Comparison of ENCODE assay signal across 9 cellular contexts in genomic region chr17:42843358-42843934, GRCh38. TPM values are rescaled to one million over a fixed set of nuclear protein-coding genes. Genes with fewer than 3 reads are reported as not detected.
DNase-seq lines count a peak whose midpoint lies in the region; ATAC-seq and FAIRE-seq lines count a peak whose summit lies in the region.
"Had no signal": no experiment of that assay in that cellular context is flagged by ENCODE, and none has a peak within 500 bp of the region (broad histone marks: within the 10 kb centered on the region; RNA-seq: fewer than 3 reads in every experiment).

No MANE protein-coding gene starts in this region.

- H3K27ac Mint-ChIP-seq in activated CD4-positive, alpha-beta T cell treated with anti-CD3 and anti-CD28 coated beads for 36 hours, result no peak overlapping the region
- H3K27ac Mint-ChIP-seq: activated naive CD8-positive, alpha-beta T cell treated with anti-CD3 and anti-CD28 coated beads, Interleukin-2, amount 10 ng/mL, durations not matched to agents 7 days and 5 days had no signal

- H3K9me3 Mint-ChIP-seq in activated CD4-positive, alpha-beta T cell treated with anti-CD3 and anti-CD28 coated beads for 36 hours (ENCODE audit: low read depth), result no peaks in the 10 kb centered on the region
- H3K9me3 Mint-ChIP-seq: activated naive CD8-positive, alpha-beta T cell treated with anti-CD3 and anti-CD28 coated beads, Interleukin-2, amount 10 ng/mL, durations not matched to agents 7 days and 5 days had no signal

- H3K27me3 ChIP-seq in rectal smooth muscle tissue (ENCODE audit: control insufficient read depth, insufficient read depth, low read length), result no peaks in the 10 kb centered on the region

- peak; percentile 37 for DNase-seq in activated CD4-positive, alpha-beta T cell treated with anti-CD3 and anti-CD28 coated beads for 36 hours
- no peak for DNase-seq in activated CD4-positive, alpha-beta T cell treated with anti-CD3 and anti-CD28 coated beads for 1 hour
- peak; percentile 49 for DNase-seq in NCI-H1105 treated with DMSO at 0.1 percent for 48 hours (lab: John Stamatoyannopoulos, UW)
- DNase-seq in glomerular visceral epithelial cell (ENCODE audit: extremely low spot score), result peak; percentile 56
- no peak for DNase-seq in activated gamma-delta T cell (lab: John Stamatoyannopoulos, UW)
- DNase-seq: activated naive CD8-positive, alpha-beta T cell treated with anti-CD3 and anti-CD28 coated beads, Interleukin-2, amount 10 ng/mL, durations not matched to agents 7 days and 5 days had no signal

- H3K4me3 ChIP-seq in rectal smooth muscle tissue (ENCODE audit: low read length), result no peak overlapping the region

- FAIRE-seq in TTC549 (lab: Jason Lieb, UNC), result peak; percentile 66

- H3K36me3 ChIP-seq in rectal smooth muscle tissue (ENCODE audit: control insufficient read depth, insufficient read depth, low read length), result peaks cover 37% of the 10 kb centered on the region

- POLR2A ChIA-PET in activated CD4-positive, alpha-beta T cell treated with anti-CD3 and anti-CD28 coated beads for 36 hours (lab: Charles Lee), result no interaction called here

- peaks cover 19% of the 10 kb centered on the region for H3K4me1 Mint-ChIP-seq in activated CD4-positive, alpha-beta T cell treated with anti-CD3 and anti-CD28 coated beads for 36 hours

- peaks cover 49% of the 10 kb centered on the region for H3K36me3 Mint-ChIP-seq in activated CD4-positive, alpha-beta T cell treated with anti-CD3 and anti-CD28 coated beads for 36 hours (ENCODE audit: low read depth)

- intact Hi-C loops in activated CD4-positive, alpha-beta T cell treated with anti-CD3 and anti-CD28 coated beads for 36 hours (cut with DNase I, micrococcal nuclease), result loop anchor here in 1 of 2 experiments (1.0 kb wide), 2 partner anchors 86 to 94 kb away; no protein-coding TSS in a partner anchor

- H3K27me3 Mint-ChIP-seq in activated CD4-positive, alpha-beta T cell treated with anti-CD3 and anti-CD28 coated beads for 36 hours, result no peaks in the 10 kb centered on the region
- H3K27me3 Mint-ChIP-seq: activated naive CD8-positive, alpha-beta T cell treated with anti-CD3 and anti-CD28 coated beads, Interleukin-2, amount 10 ng/mL, durations not matched to agents 7 days and 5 days had no signal

- no peak overlapping the region for H3K9ac ChIP-seq in rectal smooth muscle tissue (ENCODE audit: low read length)

- peak overlapping the region; percentile 16 for H3K27ac ChIP-seq in rectal smooth muscle tissue (ENCODE audit: low read depth, low read length)

- no peaks in the 10 kb centered on the region for H3K4me1 ChIP-seq in rectal smooth muscle tissue (ENCODE audit: control insufficient read depth, insufficient read depth, low read length)

- no peak overlapping the region for H3K4me3 Mint-ChIP-seq in activated CD4-positive, alpha-beta T cell treated with anti-CD3 and anti-CD28 coated beads for 36 hours
- H3K4me3 Mint-ChIP-seq: activated naive CD8-positive, alpha-beta T cell treated with anti-CD3 and anti-CD28 coated beads, Interleukin-2, amount 10 ng/mL, durations not matched to agents 7 days and 5 days had no signal

- no peak for ATAC-seq in activated CD4-positive, alpha-beta T cell treated with anti-CD3 and anti-CD28 coated beads for 36 hours
- no peak for ATAC-seq in HG03139 (IDR thresholded peaks at IDR 0.05; ENCODE audit: unreplicated experiment)

- CTCF ChIA-PET in activated CD4-positive, alpha-beta T cell treated with anti-CD3 and anti-CD28 coated beads for 36 hours (lab: Charles Lee), result interaction anchor here (0.6 to 2.4 kb wide), 12 partner anchors 12 to 155 kb away, joined by 3 to 10 read pairs (median 4); partner anchors contain the start of genes BECN1, PSME3 and RPL27

RNA-seq across cellular contexts. Expression of gene AOC2, which starts 0.9 kb away (rescaled TPM):
- total RNA-seq in activated CD4-positive, alpha-beta T cell treated with anti-CD3 and anti-CD28 coated beads for 36 hours, result 1 to 10 TPM; 1.7 to 1.9 TPM

RNA-seq across cellular contexts. Expression of gene AOC3, which starts 7.6 kb away (rescaled TPM):
- 1 to 10 TPM; 1.2 to 2.0 TPM for total RNA-seq in activated CD4-positive, alpha-beta T cell treated with anti-CD3 and anti-CD28 coated beads for 36 hours

RNA-seq across cellular contexts. Expression of gene PSME3, which starts 10.2 kb away (rescaled TPM):
- total RNA-seq in activated CD4-positive, alpha-beta T cell treated with anti-CD3 and anti-CD28 coated beads for 36 hours, result 100 to 1,000 TPM; 116 to 118 TPM

RNA-seq across cellular contexts. Expression of gene BECN1, which starts 19.4 kb away (rescaled TPM):
- total RNA-seq in activated CD4-positive, alpha-beta T cell treated with anti-CD3 and anti-CD28 coated beads for 36 hours, result 100 to 1,000 TPM in 1 of 2 experiments, 10 to 100 TPM in 1; 69.1 to 101 TPM

RNA-seq across cellular contexts. Expression of gene CNTD1, which starts 44.8 kb away (rescaled TPM):
- not detected for total RNA-seq in activated CD4-positive, alpha-beta T cell treated with anti-CD3 and anti-CD28 coated beads for 36 hours

Comparison
In these comparisons a context has a peak if more than half of its experiments do, and no peak if none do; other contexts are left out.
1. DNase-seq: peak in activated CD4-positive, alpha-beta T cell treated with anti-CD3 and anti-CD28 coated beads for 36 hours (single experiment), NCI-H1105 treated with DMSO at 0.1 percent for 48 hours (single experiment) and glomerular visceral epithelial cell (single experiment); none in activated CD4-positive, alpha-beta T cell treated with anti-CD3 and anti-CD28 coated beads for 1 hour (single experiment) and activated gamma-delta T cell (single experiment).